In the genomic region with DNA sequence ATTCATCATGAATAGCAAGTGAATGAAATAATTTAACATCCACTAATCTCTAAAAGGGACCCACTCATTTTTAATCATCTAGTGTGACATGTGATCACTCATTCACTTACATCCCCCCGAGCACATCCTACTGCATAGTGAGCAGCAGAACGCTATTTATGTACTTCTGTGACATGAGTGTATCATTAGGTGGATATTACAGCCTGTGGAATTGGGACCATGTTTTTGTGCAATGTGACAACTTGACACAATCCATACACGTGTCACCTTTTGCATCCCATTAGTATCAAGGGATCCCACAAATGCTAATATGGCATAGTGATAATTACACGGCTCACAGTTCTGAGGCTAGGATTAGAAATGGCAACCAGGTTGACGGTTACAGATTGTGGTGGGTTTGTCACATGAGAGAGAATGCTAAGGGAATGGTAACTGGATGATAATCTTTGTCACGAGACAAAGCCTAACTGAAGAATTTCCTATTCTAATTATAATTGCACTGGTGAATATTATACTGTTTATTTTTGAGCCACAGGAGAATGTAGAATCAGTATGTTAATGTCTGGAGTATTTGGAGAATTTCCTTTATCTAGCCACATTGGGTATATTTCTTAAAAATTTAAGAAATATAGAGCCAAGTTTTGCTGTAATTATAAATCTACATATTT, we compare ENCODE assay signal across 21 cellular contexts.
"Had no signal": no experiment of that assay in that cellular context is flagged by ENCODE, and none has a peak within 500 bp of the region (broad histone marks: within the 10 kb centered on the region; RNA-seq: fewer than 3 reads in every experiment).

No MANE protein-coding gene starts in this region.

- H3K36me3 Mint-ChIP-seq: activated CD4-positive, alpha-beta memory T cell treated with anti-CD3 and anti-CD28 coated beads for 36 hours; activated CD8-positive, alpha-beta memory T cell treated with anti-CD3 and anti-CD28 coated beads, Interleukin-2, amount 10 ng/mL, durations not matched to agents 7 days and 5 days; naive thymus-derived CD8-positive, alpha-beta T cell had no signal

- H3K9me3 ChIP-seq: colonic mucosa, left ventricle myocardium inferior, psoas muscle, spleen, stomach, testis had no signal

- H3K9me3 Mint-ChIP-seq: activated CD4-positive, alpha-beta memory T cell treated with anti-CD3 and anti-CD28 coated beads for 36 hours; activated naive CD4-positive, alpha-beta T cell treated with anti-CD3 and anti-CD28 coated beads for 36 hours; activated T-helper 2 cell treated with anti-CD3 and anti-CD28 coated beads, Interferon-gamma antibody, Interleukin-2, Interleukin-4, amounts not matched to agents 10 μg/mL and 5 μg/mL and 100 μg/mL, durations not matched to agents 14 hours and 24 hours and 36 hours; T-helper 1 cell treated with Interleukin-12 subunit alpha and Interleukin-12 subunit beta and Interleukin-4 antibody, amounts not matched to agents 30 μg/mL and 1 μg/mL, for 36 hours had no signal

- H3K27me3 ChIP-seq: cardiac muscle cell, colonic mucosa, foreskin keratinocyte, spleen, stomach, testis had no signal

- H3K36me3 ChIP-seq: cardiac muscle cell, colonic mucosa, left ventricle myocardium inferior, spleen, stomach had no signal

- H3K27ac Mint-ChIP-seq: activated CD4-positive, alpha-beta memory T cell treated with anti-CD3 and anti-CD28 coated beads for 36 hours; activated CD4-positive, alpha-beta T cell treated with anti-CD3 and anti-CD28 coated beads for 36 hours; activated CD8-positive, alpha-beta memory T cell treated with anti-CD3 and anti-CD28 coated beads, Interleukin-2, amount 10 ng/mL, durations not matched to agents 7 days and 5 days; activated naive CD4-positive, alpha-beta T cell treated with anti-CD3 and anti-CD28 coated beads for 36 hours; activated T-helper 2 cell treated with anti-CD3 and anti-CD28 coated beads, Interferon-gamma antibody, Interleukin-2, Interleukin-4, amounts not matched to agents 10 μg/mL and 5 μg/mL and 100 μg/mL, durations not matched to agents 14 hours and 24 hours and 36 hours; naive thymus-derived CD8-positive, alpha-beta T cell; T-helper 1 cell treated with Interleukin-12 subunit alpha and Interleukin-12 subunit beta and Interleukin-4 antibody, amounts not matched to agents 30 μg/mL and 1 μg/mL, for 36 hours had no signal

- H3K4me3 Mint-ChIP-seq: activated CD4-positive, alpha-beta memory T cell treated with anti-CD3 and anti-CD28 coated beads for 36 hours; activated CD4-positive, alpha-beta T cell treated with anti-CD3 and anti-CD28 coated beads for 36 hours; activated CD8-positive, alpha-beta memory T cell treated with anti-CD3 and anti-CD28 coated beads, Interleukin-2, amount 10 ng/mL, durations not matched to agents 7 days and 5 days; activated naive CD4-positive, alpha-beta T cell treated with anti-CD3 and anti-CD28 coated beads for 36 hours; naive thymus-derived CD8-positive, alpha-beta T cell; T-helper 1 cell treated with Interleukin-12 subunit alpha and Interleukin-12 subunit beta and Interleukin-4 antibody, amounts not matched to agents 30 μg/mL and 1 μg/mL, for 36 hours had no signal

- H3K4me1 ChIP-seq: colonic mucosa, foreskin keratinocyte, left ventricle myocardium inferior, psoas muscle, spleen, stomach, testis had no signal

- H3K27ac ChIP-seq: cardiac muscle cell, colonic mucosa, foreskin keratinocyte, left ventricle myocardium inferior, psoas muscle, spleen, stomach, testis had no signal

- H3K27me3 Mint-ChIP-seq: activated CD4-positive, alpha-beta memory T cell treated with anti-CD3 and anti-CD28 coated beads for 36 hours; activated CD4-positive, alpha-beta T cell treated with anti-CD3 and anti-CD28 coated beads for 36 hours; naive thymus-derived CD8-positive, alpha-beta T cell had no signal

- DNase-seq: activated CD4-positive, alpha-beta memory T cell treated with anti-CD3 and anti-CD28 coated beads for 36 hours; activated CD4-positive, alpha-beta T cell treated with anti-CD3 and anti-CD28 coated beads for 36 hours; activated CD8-positive, alpha-beta memory T cell treated with anti-CD3 and anti-CD28 coated beads, Interleukin-2, amount 10 ng/mL, durations not matched to agents 7 days and 5 days; activated naive CD4-positive, alpha-beta T cell treated with anti-CD3 and anti-CD28 coated beads for 36 hours; activated T-cell treated with anti-CD3 and anti-CD28 coated beads, Interleukin-2, amount 50 U/mL, for 1 hour; colonic mucosa; foreskin keratinocyte; glutamatergic neuron; hypothalamus; left ventricle myocardium inferior; naive thymus-derived CD8-positive, alpha-beta T cell; nucleus accumbens; psoas muscle; spleen; stomach; testis had no signal

- ATAC-seq: activated CD4-positive, alpha-beta T cell treated with anti-CD3 and anti-CD28 coated beads for 36 hours; activated CD8-positive, alpha-beta memory T cell treated with anti-CD3 and anti-CD28 coated beads, Interleukin-2, amount 10 ng/mL, durations not matched to agents 7 days and 5 days; esophagus mucosa; foreskin keratinocyte; naive thymus-derived CD8-positive, alpha-beta T cell; psoas muscle; sciatic nerve had no signal

- H3K4me3 ChIP-seq: cardiac muscle cell, colonic mucosa, left ventricle myocardium inferior, psoas muscle, spleen, stomach, testis had no signal
